In genomic region chr6:149946631-149947030, GRCh38 we compare ENCODE assay signal across 13 cellular contexts. TPM values are rescaled to one million over a fixed set of nuclear protein-coding genes. Genes with fewer than 3 reads are reported as not detected.
DNase-seq lines count a peak whose midpoint lies in the region; FAIRE-seq and TF ChIP-seq lines count a peak whose summit lies in the region.
"Not testable (repeated sequence)": the region's sequence is repeated elsewhere in the genome, so short reads cannot be mapped to it uniquely, and the experiment has no call there.
"Had no signal": no experiment of that assay in that cellular context is flagged by ENCODE, and none has a peak within 500 bp of the region (broad histone marks: within the 10 kb centered on the region; RNA-seq: fewer than 3 reads in every experiment).

No MANE protein-coding gene starts in this region.

- H3K9ac ChIP-seq in H1 (replicated peaks in 1 of 4; ENCODE audit: extremely low read depth in 1 of 4, low read depth in 3 of 4, low read length in 3 of 4) = not testable (repeated sequence)

- not testable (repeated sequence) for H3K14ac ChIP-seq in H1 (ENCODE audit: insufficient read length)

- H3K4me3 ChIP-seq in coronary artery; H1 (ENCODE audit: extremely low read depth in 1 of 4, insufficient read depth in 2 of 4, low read depth in 3 of 4, low read length in 4 of 4): not testable (repeated sequence)

- not testable (repeated sequence) for H2BK5ac ChIP-seq in H1 (ENCODE audit: low read depth, low read length)

- H3K56ac ChIP-seq in H1 (replicated peaks; ENCODE audit: insufficient read length, low read depth, low read length) = not testable (repeated sequence)

- H3K23ac ChIP-seq in H1 (ENCODE audit: insufficient read length) = not testable (repeated sequence)

- H4K91ac ChIP-seq in H1 (replicated peaks; ENCODE audit: insufficient read length, low read length) = not testable (repeated sequence)

- not testable (repeated sequence) for H3K4ac ChIP-seq in H1 (replicated peaks; ENCODE audit: insufficient read length, low read depth, low read length)

- not testable (repeated sequence) for H3K18ac ChIP-seq in H1 (ENCODE audit: extremely low read depth, low read length)

- H3K79me2 ChIP-seq in H1 (ENCODE audit: control insufficient read depth in 1 of 2, insufficient read depth in 2 of 2, low read length in 2 of 2) = not testable (repeated sequence)

- POLR2A ChIA-PET in H1 (lab: Charles Lee; ENCODE audit: partially characterized antibody) = not testable (repeated sequence)

- intact Hi-C loops in posterior vena cava (cut with DNase I) = not testable (repeated sequence)

- not testable (repeated sequence) for TF ChIP-seq RAD21 in H1 (IDR thresholded peaks at IDR 0.05 in 1 of 2, conservative IDR thresholded peaks at IDR 0.05 in 1 of 2; ENCODE audit: low read depth in 2 of 2, low read length in 2 of 2)

- peak; percentile 70 for FAIRE-seq in H1 (lab: Jason Lieb, UNC)

- H4K20me1 ChIP-seq in H1 (replicated peaks in 1 of 2; ENCODE audit: control insufficient read depth in 1 of 2, insufficient read depth in 2 of 2, low read length in 2 of 2) = not testable (repeated sequence)

- not testable (repeated sequence) for H3K9me3 Mint-ChIP-seq in endothelial cell (ENCODE audit: unreplicated experiment); type B pancreatic cell

- TF ChIP-seq POLR2A in H1 (IDR thresholded peaks at IDR 0.05; ENCODE audit: control extremely low read depth in 1 of 2, low read depth in 2 of 2, low read length in 2 of 2) = not testable (repeated sequence)

- H4K8ac ChIP-seq in H1 (ENCODE audit: extremely low read depth, insufficient read depth, low read length) = not testable (repeated sequence)

- not testable (repeated sequence) for H3K36me3 ChIP-seq in H1 (ENCODE audit: control insufficient read depth in 2 of 4, insufficient read depth in 4 of 4, low read length in 3 of 4)

- not testable (repeated sequence) for H2AFZ ChIP-seq in H1 (ENCODE audit: low read length)

- H2BK12ac ChIP-seq in H1 (ENCODE audit: low read depth, low read length) = not testable (repeated sequence)

- H3K4me2 ChIP-seq in H1 (ENCODE audit: insufficient read depth in 1 of 2, low read depth in 2 of 2, low read length in 2 of 2) = not testable (repeated sequence)

- peaks cover 17% of the 10 kb centered on the region for H3K36me3 Mint-ChIP-seq in endothelial cell (ENCODE audit: low read depth, unreplicated experiment)
- H3K36me3 Mint-ChIP-seq in type B pancreatic cell = not testable (repeated sequence)

- H2BK120ac ChIP-seq in H1 (replicated peaks; ENCODE audit: low read depth, low read length) = not testable (repeated sequence)

- peaks cover 17 to 53% (median 36%) of the 10 kb centered on the region in 4 experiments for H3K27me3 ChIP-seq in H1 (replicated peaks in 1 of 4; ENCODE audit: control insufficient read depth in 3 of 4, extremely low read depth in 1 of 4, insufficient read depth in 3 of 4, low read length in 3 of 4)

- WGBS in H1 (ENCODE audit: extremely low coverage in 1 of 2, insufficient coverage in 1 of 2, insufficient read length in 1 of 2, insufficient replicate concordance in 2 of 2, low coverage in 1 of 2, low lambda C conversion rate in 2 of 2, missing lambda C conversion rate in 1 of 2), 2 experiments = 66% methylated on average over 7 of the region's 7 CpGs; no CpG with 5 or more reads in 1 of the 2 experiments

- CTCF ChIA-PET in H1 (lab: Charles Lee; ENCODE audit: partially characterized antibody) = not testable (repeated sequence)

- not testable (repeated sequence) for H2BK15ac ChIP-seq in H1 (ENCODE audit: low read length)

- not testable (repeated sequence) for H3K79me1 ChIP-seq in H1 (ENCODE audit: low read depth, low read length)

- not testable (repeated sequence) for H3K9me3 ChIP-seq in H1 (ENCODE audit: insufficient read depth in 2 of 2, low read depth in 1 of 2, low read length in 1 of 2)

- not testable (repeated sequence) for TF ChIP-seq CTCF in coronary artery (IDR thresholded peaks at IDR 0.05); H1 (IDR thresholded peaks at IDR 0.05; ENCODE audit: control extremely low read depth in 1 of 3, insufficient read depth in 1 of 3, low read depth in 1 of 3, low read length in 3 of 3); endothelial cell (IDR thresholded peaks at IDR 0.05; ENCODE audit: unreplicated experiment); type B pancreatic cell (conservative IDR thresholded peaks at IDR 0.05)

- peak overlapping the region; percentile 57 for H3K27ac Mint-ChIP-seq in endothelial cell (ENCODE audit: unreplicated experiment)
- H3K27ac Mint-ChIP-seq in type B pancreatic cell = not testable (repeated sequence)

- not testable (repeated sequence) for H3K4me1 ChIP-seq in H1 (replicated peaks in 1 of 4; ENCODE audit: control insufficient read depth in 3 of 4, insufficient read depth in 4 of 4, low read length in 3 of 4)

- H4K5ac ChIP-seq in H1 (ENCODE audit: insufficient read length, low read depth, low read length) = not testable (repeated sequence)

- not testable (repeated sequence) for H3K4me1 Mint-ChIP-seq in endothelial cell (ENCODE audit: unreplicated experiment); type B pancreatic cell (ENCODE audit: unreplicated experiment)

- H2BK20ac ChIP-seq in H1 (ENCODE audit: low read length) = not testable (repeated sequence)

- H3K23me2 ChIP-seq in H1 (ENCODE audit: low read depth, low read length) = not testable (repeated sequence)

- DNase-seq in activated CD8-positive, alpha-beta memory T cell treated with anti-CD3 and anti-CD28 coated beads, Interleukin-2, amount 50 U/mL, for 48 hours = peak; percentile 10
- DNase-seq in coronary artery (ENCODE audit: low spot score) = peak; percentile 17
- DNase-seq in H1 (ENCODE audit: low read depth in 1 of 2, low spot score in 2 of 2) = peak in 1 of 2 experiments; percentile 22
- DNase-seq in endothelial cell (ENCODE audit: low spot score) = not testable (repeated sequence)
- peak; percentile 9 for DNase-seq in islet precursor cell
- peak; percentile 34 for DNase-seq in posterior vena cava (ENCODE audit: low spot score)
- peak; percentile 16 for DNase-seq in type B pancreatic cell (ENCODE audit: extremely low spot score, unreplicated experiment)

- H3K27me3 Mint-ChIP-seq in endothelial cell (ENCODE audit: unreplicated experiment) = peaks cover 14% of the 10 kb centered on the region
- H3K27me3 Mint-ChIP-seq in type B pancreatic cell = peaks cover 79% of the 10 kb centered on the region

- H3K27ac ChIP-seq in coronary artery; H1 (ENCODE audit: low read depth, low read length): not testable (repeated sequence)

- TF ChIP-seq EP300 in H1 (IDR thresholded peaks at IDR 0.05; ENCODE audit: borderline replicate concordance in 1 of 2, low read depth in 2 of 2, low read length in 2 of 2) = not testable (repeated sequence)

- peak overlapping the region; percentile 79 for H3K4me3 Mint-ChIP-seq in endothelial cell (ENCODE audit: unreplicated experiment)
- H3K4me3 Mint-ChIP-seq in type B pancreatic cell = not testable (repeated sequence)

- not testable (repeated sequence) for H2AK5ac ChIP-seq in H1 (ENCODE audit: low read depth, low read length)

RNA-seq across cellular contexts. Expression of gene ULBP2, which starts 4.8 kb away (rescaled TPM):
- total RNA-seq in H1 (2021; fragmentation: NEBNext Ultra II Directional; extraction: Animal tissue kit (Norgen Biotek cat#: 25700)) = not detected in 2 replicates
- 0.05 TPM in 1 of 2 replicates, not detected in the other for polyA plus RNA-seq in H1 (2011; rRNA removed)
- polyA plus RNA-seq in H1 (2011; cell fraction: cytosol; rRNA removed) = not detected
- not detected for polyA plus RNA-seq in H1 (2011; cell fraction: nucleus; rRNA removed)
- polyA plus RNA-seq in H1 (2012, experiment 1 of 2) = not detected in 4 replicates
- polyA plus RNA-seq in H1 (2012, experiment 2 of 2) = not detected
- polyA plus RNA-seq in H1 (2013, experiment 1 of 2) = 0.04 TPM
- polyA plus RNA-seq in H1 (2013, experiment 2 of 2) = 0.04 TPM
- not detected in 2 replicates for polyA minus RNA-seq in H1 (2011; rRNA and poly(A)+ RNA removed)
- not detected for polyA minus RNA-seq in H1 (2011; cell fraction: cytosol; rRNA and poly(A)+ RNA removed)
- polyA minus RNA-seq in H1 (2011; cell fraction: nucleus; rRNA and poly(A)+ RNA removed) = not detected
- total RNA-seq in endothelial cell (ENCODE audit: unreplicated experiment) (9.9 TPM), posterior vena cava (under 1 TPM; 0.43 to 0.51 TPM), type B pancreatic cell (ENCODE audit: low replicate concordance) (1.4 TPM in 1 of 2 replicates, not detected in the other)
- total RNA-seq: CD4-positive, alpha-beta memory T cell had no signal

RNA-seq across cellular contexts. Expression of gene ULBP1, which starts 17.1 kb away (rescaled TPM):
- 0.42 and 0.60 TPM in 2 replicates for total RNA-seq in H1 (2021; fragmentation: NEBNext Ultra II Directional; extraction: Animal tissue kit (Norgen Biotek cat#: 25700))
- 0.32 and 0.42 TPM in 2 replicates for polyA plus RNA-seq in H1 (2011; rRNA removed)
- 0.52 TPM for polyA plus RNA-seq in H1 (2011; cell fraction: cytosol; rRNA removed)
- polyA plus RNA-seq in H1 (2011; cell fraction: nucleus; rRNA removed) = 1.1 TPM
- polyA plus RNA-seq in H1 (2012, experiment 1 of 2) = 0.43 to 0.70 TPM (median 0.55 TPM) in 4 replicates
- 0.04 TPM for polyA plus RNA-seq in H1 (2012, experiment 2 of 2)
- polyA plus RNA-seq in H1 (2013, experiment 1 of 2) = 1.1 TPM
- polyA plus RNA-seq in H1 (2013, experiment 2 of 2) = 0.92 TPM
- polyA minus RNA-seq in H1 (2011; rRNA and poly(A)+ RNA removed) = 0.24 and 0.60 TPM in 2 replicates
- polyA minus RNA-seq in H1 (2011; cell fraction: cytosol; rRNA and poly(A)+ RNA removed) = 0.59 TPM
- 1.2 TPM for polyA minus RNA-seq in H1 (2011; cell fraction: nucleus; rRNA and poly(A)+ RNA removed)
- total RNA-seq in endothelial cell (ENCODE audit: unreplicated experiment) = 24.8 TPM
- total RNA-seq in posterior vena cava = under 1 TPM in 1 of 2 donors, not detected in 1; 0.19 TPM
- total RNA-seq in type B pancreatic cell (ENCODE audit: low replicate concordance) = 0.48 and 8.2 TPM in 2 replicates
- total RNA-seq: CD4-positive, alpha-beta memory T cell; G401 had no signal
- polyA plus RNA-seq: CD4-positive, alpha-beta memory T cell; CD4-positive, CD25-positive, alpha-beta regulatory T cell; CD8-positive, alpha-beta memory T cell had no signal

RNA-seq across cellular contexts. Expression of gene RAET1G, which starts 23.7 kb away (rescaled TPM):
- not detected in 2 replicates for total RNA-seq in H1 (2021; fragmentation: NEBNext Ultra II Directional; extraction: Animal tissue kit (Norgen Biotek cat#: 25700))
- 0.08 and 0.16 TPM in 2 replicates for polyA plus RNA-seq in H1 (2011; rRNA removed)
- polyA plus RNA-seq in H1 (2011; cell fraction: cytosol; rRNA removed) = not detected
- polyA plus RNA-seq in H1 (2011; cell fraction: nucleus; rRNA removed) = not detected
- 0.23 to 0.31 TPM in 2 of 4 replicates, not detected in the others for polyA plus RNA-seq in H1 (2012, experiment 1 of 2)
- polyA plus RNA-seq in H1 (2012, experiment 2 of 2) = not detected
- polyA plus RNA-seq in H1 (2013, experiment 1 of 2) = 0.08 TPM
- 0.09 TPM for polyA plus RNA-seq in H1 (2013, experiment 2 of 2)
- not detected in 2 replicates for polyA minus RNA-seq in H1 (2011; rRNA and poly(A)+ RNA removed)
- not detected for polyA minus RNA-seq in H1 (2011; cell fraction: cytosol; rRNA and poly(A)+ RNA removed)
- polyA minus RNA-seq in H1 (2011; cell fraction: nucleus; rRNA and poly(A)+ RNA removed) = not detected
- 3.8 TPM for total RNA-seq in endothelial cell (ENCODE audit: unreplicated experiment)
- total RNA-seq in posterior vena cava = under 1 TPM in 1 of 2 donors, not detected in 1; 0.74 TPM
- total RNA-seq in type B pancreatic cell (ENCODE audit: low replicate concordance) = 0.53 and 2.1 TPM in 2 replicates
- total RNA-seq: CD4-positive, alpha-beta memory T cell; CD8-positive, alpha-beta memory T cell; G401 had no signal
- polyA plus RNA-seq: CD14-positive monocyte; CD4-positive, alpha-beta memory T cell; CD4-positive, CD25-positive, alpha-beta regulatory T cell; CD8-positive, alpha-beta memory T cell had no signal

RNA-seq across cellular contexts. Expression of gene RAET1E, which starts 48.7 kb away (rescaled TPM):
- not detected in 2 replicates for total RNA-seq in H1 (2021; fragmentation: NEBNext Ultra II Directional; extraction: Animal tissue kit (Norgen Biotek cat#: 25700))
- polyA plus RNA-seq in H1 (2011; rRNA removed) = not detected in 2 replicates
- not detected for polyA plus RNA-seq in H1 (2011; cell fraction: cytosol; rRNA removed)
- polyA plus RNA-seq in H1 (2011; cell fraction: nucleus; rRNA removed) = not detected
- polyA plus RNA-seq in H1 (2012, experiment 1 of 2) = not detected in 4 replicates
- polyA plus RNA-seq in H1 (2012, experiment 2 of 2) = not detected
- polyA plus RNA-seq in H1 (2013, experiment 1 of 2) = not detected
- not detected for polyA plus RNA-seq in H1 (2013, experiment 2 of 2)
- polyA minus RNA-seq in H1 (2011; rRNA and poly(A)+ RNA removed) = not detected in 2 replicates
- polyA minus RNA-seq in H1 (2011; cell fraction: cytosol; rRNA and poly(A)+ RNA removed) = not detected
- not detected for polyA minus RNA-seq in H1 (2011; cell fraction: nucleus; rRNA and poly(A)+ RNA removed)
- total RNA-seq in endothelial cell (ENCODE audit: unreplicated experiment) (0.28 TPM), posterior vena cava (1 to 10 TPM in 1 of 2 donors, not detected in 1; 1.6 TPM), type B pancreatic cell (ENCODE audit: low replicate concordance) (1.2 TPM in 1 of 2 replicates, not detected in the other)
- total RNA-seq: CD4-positive, alpha-beta memory T cell; CD4-positive, CD25-positive, alpha-beta regulatory T cell; CD8-positive, alpha-beta memory T cell; G401 had no signal
- polyA plus RNA-seq: AG04450; CD14-positive monocyte; CD4-positive, alpha-beta memory T cell; CD4-positive, CD25-positive, alpha-beta regulatory T cell; CD8-positive, alpha-beta memory T cell had no signal
